8 cellular contexts compared by ENCODE assay signal in the genomic region with DNA sequence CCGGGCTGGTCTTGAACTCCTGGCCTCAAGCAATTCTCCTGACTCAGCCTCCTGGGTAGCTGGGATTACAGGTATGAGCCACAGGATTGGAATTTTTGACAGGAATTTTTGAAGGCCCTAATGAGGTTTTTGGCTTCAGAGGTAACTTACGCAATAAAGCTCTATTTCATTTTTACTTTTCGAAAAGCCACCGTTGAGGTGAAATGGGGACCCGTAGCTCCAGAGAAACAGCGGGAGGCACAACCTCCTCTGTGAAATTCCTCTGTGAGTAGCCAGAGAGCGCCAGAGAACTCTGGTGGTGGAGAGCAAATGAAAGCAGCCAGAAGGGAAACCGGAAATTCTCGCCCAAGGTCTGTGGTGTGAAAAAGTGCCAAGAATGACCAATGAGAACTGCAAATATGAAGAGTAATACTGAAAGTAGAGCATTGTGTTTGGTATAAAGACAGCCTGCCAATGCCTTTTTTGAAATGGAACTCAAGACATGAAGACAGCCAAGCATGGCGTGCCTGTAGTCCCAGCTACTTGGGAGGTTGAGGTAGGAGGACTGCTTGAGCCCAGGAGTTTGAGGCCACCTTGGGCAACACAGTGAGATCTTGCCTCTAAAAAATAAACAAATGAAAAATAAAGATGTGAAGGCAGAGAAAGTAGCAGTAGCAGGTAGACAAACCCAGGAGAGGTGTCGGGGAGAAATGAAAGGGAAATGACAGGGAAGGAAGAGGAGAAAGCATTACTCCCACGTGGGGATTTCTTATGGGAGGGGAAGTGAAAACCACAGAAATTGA. TPM values are rescaled to one million over a fixed set of nuclear protein-coding genes. Genes with fewer than 3 reads are reported as not detected.
DNase-seq lines count a peak whose midpoint lies in the region; ATAC-seq, FAIRE-seq and TF ChIP-seq lines count a peak whose summit lies in the region.

No MANE protein-coding gene starts in this region.

- FAIRE-seq in GM12878 (lab: Jason Lieb, UNC): peak; percentile 100
- no peak for FAIRE-seq in kidney (lab: Jason Lieb, UNC)

- H3K27me3 Mint-ChIP-seq in T-helper 2 cell treated with Interferon-gamma antibody and Interleukin-4, amounts not matched to agents 5 μg/mL and 100 μg/mL, for 36 hours (ENCODE audit: low read depth): no peaks in the 10 kb centered on the region

- CTCF ChIA-PET in GM12878 (lab: Yijun Ruan, JAX): interaction anchor here (0.6 to 5.8 kb wide), 43 partner anchors 8 to 317 kb away, joined by 3 to 55 read pairs (median 6); partner anchors contain the start of genes MND1 and TMEM131L

- POLR2A ChIA-PET in GM12878 (lab: Charles Lee): interaction anchor here (0.6 to 3.4 kb wide), 15 partner anchors 11 to 151 kb away, joined by 3 to 16 read pairs (median 4); partner anchors contain the start of gene TMEM131L

- SMC1A ChIA-PET in GM12878 (lab: Charles Lee; ENCODE audit: uncharacterized antibody, unreplicated experiment): interaction anchor here (0.6 to 3.8 kb wide), 48 partner anchors 9 to 216 kb away, joined by 3 to 48 read pairs (median 4); partner anchors contain the start of gene TMEM131L

- no peaks in the 10 kb centered on the region for H3K36me3 ChIP-seq in GM12878 (ENCODE audit: control insufficient read depth in 2 of 2, insufficient read depth in 2 of 2, low read length in 1 of 2)
- H3K36me3 ChIP-seq in kidney (ENCODE audit: control insufficient read depth in 1 of 2, insufficient read depth in 2 of 2, low read length in 2 of 2): no peaks in the 10 kb centered on the region

- peak overlapping the region; percentile 94 for H3K27ac Mint-ChIP-seq in T-helper 2 cell treated with Interferon-gamma antibody and Interleukin-4, amounts not matched to agents 5 μg/mL and 100 μg/mL, for 36 hours

- H3K9me3 Mint-ChIP-seq in T-helper 2 cell treated with Interferon-gamma antibody and Interleukin-4, amounts not matched to agents 5 μg/mL and 100 μg/mL, for 36 hours: no peaks in the 10 kb centered on the region

- H3K79me2 ChIP-seq in GM12878 (ENCODE audit: control insufficient read depth, insufficient read depth, low read length): peaks cover 8% of the 10 kb centered on the region

- TF ChIP-seq CTCF in GM12878 (IDR thresholded peaks at IDR 0.05 in 2 of 3, conservative IDR thresholded peaks at IDR 0.05 in 1 of 3; ENCODE audit: control insufficient read depth in 2 of 3, extremely low read depth in 1 of 3, insufficient read depth in 1 of 3, low read depth in 3 of 3, low read length in 3 of 3): peak; percentile 86 to 96 (median 93)
- TF ChIP-seq CTCF in kidney (IDR thresholded peaks at IDR 0.05; ENCODE audit: borderline replicate concordance, extremely low read depth, insufficient read depth): peak; percentile 51

- H3K4me2 ChIP-seq in GM12878 (ENCODE audit: control insufficient read depth, insufficient read depth): peak overlapping the region; percentile 96

- TF ChIP-seq RAD21 in GM12878 (IDR thresholded peaks at IDR 0.05; ENCODE audit: insufficient read depth, low read depth, low read length): peak; percentile 99

- 3% methylated on average over 12 of the region's 12 CpGs for WGBS in GM12878 (ENCODE audit: insufficient coverage, insufficient replicate concordance, low lambda C conversion rate, missing lambda C conversion rate)

- TF ChIP-seq POLR2A in GM12878 (IDR thresholded peaks at IDR 0.05; ENCODE audit: low read depth, low read length): peak; percentile 57

- H3K9ac ChIP-seq in GM12878 (ENCODE audit: control insufficient read depth, insufficient read depth, low read length) (peak overlapping the region; percentile 55), kidney (ENCODE audit: low read length in 2 of 2) (no peak overlapping the region)

- H3K4me3 ChIP-seq in GM12878 (peak overlapping the region; percentile 56), kidney (ENCODE audit: low read length in 2 of 2) (no peak overlapping the region)

- H4K20me1 ChIP-seq in GM12878 (ENCODE audit: control insufficient read depth, insufficient read depth): no peaks in the 10 kb centered on the region

- BruUV-seq in GM12878 (replicated peaks; lab: Mats Ljungman, UMichigan): no TSS peak

- RAD21 ChIA-PET in GM12878 (lab: Charles Lee; ENCODE audit: unreplicated experiment): interaction anchor here (0.7 to 4.9 kb wide), 33 partner anchors 11 to 317 kb away, joined by 3 to 81 read pairs (median 6); partner anchors contain the start of genes MND1 and TMEM131L

- in situ Hi-C loops in GM12878 (cut with MboI): no loop called here

- H2AFZ ChIP-seq in GM12878 (ENCODE audit: control insufficient read depth, low read depth, low read length): peak overlapping the region; percentile 49; the same call in 1 of the 2 replicates

- peak; percentile 84 for DNase-seq in GM03348 (ENCODE audit: low spot score)
- DNase-seq in HuH-7 (ENCODE audit: low spot score): peak; percentile 70
- DNase-seq in T-helper 2 cell treated with Interferon-gamma antibody and Interleukin-4, amounts not matched to agents 5 μg/mL and 100 μg/mL, for 36 hours (ENCODE audit: low spot score): peak; percentile 79
- DNase-seq in GM12878 (ENCODE audit: low read depth, low spot score): peak; percentile 99
- no peak for DNase-seq in kidney
- DNase-seq in stimulated activated CD8-positive, alpha-beta memory T cell treated with anti-CD3 and anti-CD28 coated beads, Interleukin-12 subunit alpha, Interleukin-12 subunit beta, amount 100 ng/mL, for 24 hours (ENCODE audit: extremely low read depth): peak; percentile 37
- DNase-seq in SW 1271 (lab: John Stamatoyannopoulos, UW): no peak

- intact Hi-C loops in GM12878 (cut with micrococcal nuclease; ENCODE audit: unreplicated experiment) (loop anchor here (1.0 to 2.0 kb wide), 6 partner anchors 35 to 210 kb away; no protein-coding TSS in a partner anchor), kidney (cut with DNase I) (no loop called here)

- peak; percentile 95 for ATAC-seq in GM21529 (IDR thresholded peaks at IDR 0.05; ENCODE audit: unreplicated experiment)
- peak; percentile 91 for ATAC-seq in GM12878

- H3K36me3 Mint-ChIP-seq in T-helper 2 cell treated with Interferon-gamma antibody and Interleukin-4, amounts not matched to agents 5 μg/mL and 100 μg/mL, for 36 hours (ENCODE audit: low read depth): peaks cover 3% of the 10 kb centered on the region

- H3K27me3 ChIP-seq in GM12878 (replicated peaks in 1 of 2; ENCODE audit: control insufficient read depth in 2 of 2, insufficient read depth in 2 of 2, low read length in 1 of 2): no peaks in the 10 kb centered on the region

- peak; percentile 78 for TF ChIP-seq EP300 in GM12878 (IDR thresholded peaks at IDR 0.05; ENCODE audit: borderline replicate concordance in 1 of 2, control insufficient read depth in 1 of 2, low read depth in 2 of 2, low read length in 2 of 2)

- H3K4me3 Mint-ChIP-seq in T-helper 2 cell treated with Interferon-gamma antibody and Interleukin-4, amounts not matched to agents 5 μg/mL and 100 μg/mL, for 36 hours: peak overlapping the region; percentile 88

- no peaks in the 10 kb centered on the region for H3K9me3 ChIP-seq in GM12878 (replicated peaks; ENCODE audit: control insufficient read depth, insufficient read depth, low read length)
- H3K9me3 ChIP-seq in kidney (ENCODE audit: control insufficient read depth in 1 of 2, low read length in 2 of 2): no peaks in the 10 kb centered on the region

- H3K4me1 ChIP-seq in GM12878 (ENCODE audit: control insufficient read depth, insufficient read depth, low read length) (peaks cover 31% of the 10 kb centered on the region), kidney (ENCODE audit: control insufficient read depth in 1 of 2, insufficient read depth in 1 of 2, low read depth in 1 of 2, low read length in 2 of 2) (no peaks in the 10 kb centered on the region)

- peaks cover 51% of the 10 kb centered on the region for H3K4me1 Mint-ChIP-seq in T-helper 2 cell treated with Interferon-gamma antibody and Interleukin-4, amounts not matched to agents 5 μg/mL and 100 μg/mL, for 36 hours (ENCODE audit: low read depth)

- H3K27ac ChIP-seq in GM12878 (ENCODE audit: control insufficient read depth, insufficient read depth) (peak overlapping the region; percentile 84), kidney (ENCODE audit: low read depth in 2 of 2, low read length in 2 of 2) (peak overlapping the region in 1 of 2 donors; percentile 33)

TF ChIP-seq in GM12878, 131 proteins besides CTCF, POLR2A, EP300 and RAD21 (continues in another document):
- TF ChIP-seq FOXK2 (IDR thresholded peaks at IDR 0.05): no peak
- TF ChIP-seq SREBF1 (IDR thresholded peaks at IDR 0.05; ENCODE audit: low read length): no peak
- peak; percentile 94 for TF ChIP-seq ATF2 (IDR thresholded peaks at IDR 0.05; ENCODE audit: low read length)
- TF ChIP-seq PML (IDR thresholded peaks at IDR 0.05; ENCODE audit: low read length): peak; percentile 86; the same call in 1 of the 2 replicates

RNA-seq across cellular contexts. Expression of gene TMEM131L, which starts 33.0 kb away (rescaled TPM):
- total RNA-seq in GM12878 (2013; cell fraction: nucleolus; rRNA removed): 766 and 777 TPM in 2 replicates
- 77.0 and 90.4 TPM in 2 replicates for total RNA-seq in GM12878 (2014; rRNA removed)
- total RNA-seq in GM12878 (2014; rRNA removed; fragmentation: Illumina TruSeq; extraction: Trizol): 64.0 and 66.4 TPM in 2 replicates
- 77.8 and 85.2 TPM in 2 replicates for total RNA-seq in GM12878 (2021)
- 39.6 TPM for polyA plus RNA-seq in GM12878 (2011; ENCODE audit: low read depth)
- 90.9 and 101 TPM in 2 replicates for polyA plus RNA-seq in GM12878 (2011; rRNA removed)
- 65.6 and 84.8 TPM in 2 replicates for polyA plus RNA-seq in GM12878 (2011; cell fraction: cytosol; rRNA removed)
- 169 and 183 TPM in 2 replicates for polyA plus RNA-seq in GM12878 (2011; cell fraction: nucleus; rRNA removed)
- 45.1 and 70.5 TPM in 2 replicates for polyA plus RNA-seq in GM12878 (2012)
- 74.3 and 94.5 TPM in 2 replicates for polyA plus RNA-seq in GM12878 (2014; fragmentation: Illumina TruSeq; extraction: Trizol)
- polyA plus RNA-seq in GM12878 (2014; fragmentation: Nextera tagmentation; extraction: Ambion mirVana): 1 to 10 TPM; 8.5 to 9.5 TPM
- 47.1 and 47.5 TPM in 2 replicates for polyA plus RNA-seq in GM12878 (2014; rRNA removed)
- 10 to 100 TPM; 74.5 TPM for polyA plus RNA-seq in GM12878 (2016; fragmentation: Nextera tagmentation; extraction: Ambion mirVana)
- polyA minus RNA-seq in GM12878 (2011; rRNA and poly(A)+ RNA removed): 177 and 187 TPM in 2 replicates
- 53.1 and 74.4 TPM in 2 replicates for polyA minus RNA-seq in GM12878 (2011; cell fraction: cytosol; rRNA and poly(A)+ RNA removed)
- 194 and 231 TPM in 2 replicates for polyA minus RNA-seq in GM12878 (2011; cell fraction: nucleus; rRNA and poly(A)+ RNA removed)
- total RNA-seq in kidney: 17.0 TPM
- polyA plus RNA-seq in kidney (ENCODE audit: insufficient read depth, low read depth, low replicate concordance): 3.0 TPM

Comparison
In these comparisons a context has a peak if more than half of its experiments do, and no peak if none do; other contexts are left out.
1. DNase-seq: peak in GM03348 (single experiment), HuH-7 (single experiment), T-helper 2 cell treated with Interferon-gamma antibody and Interleukin-4, amounts not matched to agents 5 μg/mL and 100 μg/mL, for 36 hours (single experiment), GM12878 (single experiment) and stimulated activated CD8-positive, alpha-beta memory T cell treated with anti-CD3 and anti-CD28 coated beads, Interleukin-12 subunit alpha, Interleukin-12 subunit beta, amount 100 ng/mL, for 24 hours (single experiment); none in kidney (single experiment) and SW 1271 (0 of 2).